In the genomic region with DNA sequence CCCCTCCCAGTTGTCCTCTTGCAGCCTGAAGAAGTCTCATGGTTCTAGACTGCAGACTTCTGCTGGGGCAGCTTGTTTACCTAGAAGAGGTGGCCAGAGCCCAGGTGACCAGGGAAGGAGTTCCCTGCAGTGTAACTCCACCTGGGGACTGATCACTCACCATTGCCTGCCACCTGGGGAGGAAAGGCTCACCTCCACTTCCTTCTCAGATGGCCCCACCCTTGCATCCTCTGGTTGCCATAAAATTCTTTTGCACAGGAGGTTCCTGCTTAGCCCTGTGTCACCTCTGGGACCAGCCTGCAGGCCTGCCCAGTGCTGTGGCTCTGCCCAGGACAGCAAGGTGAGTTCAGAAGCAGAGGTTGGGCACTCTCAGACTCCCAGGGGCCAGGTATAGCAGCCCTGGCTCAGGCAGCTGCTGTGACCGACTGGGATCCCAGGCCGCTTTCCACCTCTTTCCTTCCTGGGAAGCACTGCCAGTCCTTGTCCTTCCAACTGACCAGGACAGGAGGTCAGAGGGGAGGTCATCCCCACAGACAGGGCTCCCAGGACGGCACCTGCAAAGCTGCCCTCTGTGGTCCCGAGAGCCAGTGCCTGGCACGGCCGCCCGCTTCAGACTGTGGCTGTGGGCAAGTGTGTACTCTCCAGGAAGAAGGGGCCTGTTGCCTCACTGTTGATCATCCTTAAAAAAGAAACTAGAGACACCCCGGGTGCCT, we compare ENCODE assay signal across 21 cellular contexts.
A peak's percentile ranks its signal among the peaks of the same experiment; 100 is the strongest.
DNase-seq lines count a peak whose midpoint lies in the region; ATAC-seq, FAIRE-seq and TF ChIP-seq lines count a peak whose summit lies in the region.
"Had no signal": no experiment of that assay in that cellular context is flagged by ENCODE, and none has a peak within 500 bp of the region (broad histone marks: within the 10 kb centered on the region; RNA-seq: fewer than 3 reads in every experiment).

No MANE protein-coding gene starts in this region.

- intact Hi-C loops in activated CD4-positive, alpha-beta T cell treated with anti-CD3 and anti-CD28 coated beads for 36 hours (cut with DNase I, micrococcal nuclease): no loop called here

- H3K4me1 Mint-ChIP-seq in activated CD4-positive, alpha-beta T cell treated with anti-CD3 and anti-CD28 coated beads for 36 hours: no peaks in the 10 kb centered on the region
- H3K4me1 Mint-ChIP-seq: B cell had no signal

- H3K4me3 Mint-ChIP-seq in activated CD4-positive, alpha-beta T cell treated with anti-CD3 and anti-CD28 coated beads for 36 hours: no peak overlapping the region
- H3K4me3 Mint-ChIP-seq: B cell; CD4-positive, alpha-beta T cell had no signal

- no peak overlapping the region for H3K4me3 ChIP-seq in Peyer's patch
- no peak overlapping the region for H3K4me3 ChIP-seq in small intestine (ENCODE audit: low read depth in 1 of 2, low read length in 2 of 2)
- H3K4me3 ChIP-seq: MG63 had no signal

- H3K36me3 Mint-ChIP-seq in activated CD4-positive, alpha-beta T cell treated with anti-CD3 and anti-CD28 coated beads for 36 hours (ENCODE audit: low read depth): no peaks in the 10 kb centered on the region

- 86 to 88% (median 88%) methylated on average over 8 of the region's 8 CpGs for WGBS in small intestine, 3 donors

- TF ChIP-seq POLR2A in Peyer's patch (IDR thresholded peaks at IDR 0.05): no peak

- TF ChIP-seq CTCF in Peyer's patch (IDR thresholded peaks at IDR 0.05): no peak

- H3K27me3 ChIP-seq in Peyer's patch (no peaks in the 10 kb centered on the region), small intestine (ENCODE audit: control insufficient read depth in 2 of 2, insufficient read depth in 2 of 2, low read length in 2 of 2) (no peaks in the 10 kb centered on the region)
- H3K27me3 ChIP-seq: MG63 had no signal

- CTCF ChIA-PET in activated CD4-positive, alpha-beta T cell treated with anti-CD3 and anti-CD28 coated beads for 36 hours (lab: Charles Lee): no interaction called here

- DNase-seq in AG20443 (ENCODE audit: low spot score) (peak; percentile 5), Peyer's patch (peak in 2 of 3 donors; percentile 26 to 34), islet precursor cell (peak; percentile 34), small intestine (peak; percentile 8), T1000 (lab: John Stamatoyannopoulos, UW) (no peak), anterior cingulate cortex (lab: John Stamatoyannopoulos, UW) (no peak)
- DNase-seq in activated CD4-positive, alpha-beta T cell treated with anti-CD3 and anti-CD28 coated beads, Interleukin-2, amount 50 U/mL, for 1 hour: no peak
- DNase-seq in activated CD4-positive, alpha-beta T cell treated with anti-CD3 and anti-CD28 coated beads for 36 hours: no peak
- DNase-seq: Calu3, GF-D8, MG63, NCI-H1092 treated with DMSO at 0.1 percent for 48 hours, NCI-H1694, NCI-H2107, NCI-H226, NCI-H526, RPMI8226 had no signal

- POLR2A ChIA-PET in activated CD4-positive, alpha-beta T cell treated with anti-CD3 and anti-CD28 coated beads for 36 hours (lab: Charles Lee): no interaction called here

- ATAC-seq in activated CD4-positive, alpha-beta T cell treated with anti-CD3 and anti-CD28 coated beads for 36 hours: no peak
- ATAC-seq: HepG2 had no signal

- H3K36me3 ChIP-seq in Peyer's patch: no peaks in the 10 kb centered on the region
- no peaks in the 10 kb centered on the region for H3K36me3 ChIP-seq in small intestine (ENCODE audit: control insufficient read depth in 2 of 2, insufficient read depth in 2 of 2, low read length in 2 of 2)
- H3K36me3 ChIP-seq: MG63 had no signal

- FAIRE-seq in small intestine (lab: Jason Lieb, UNC): no peak
- FAIRE-seq: HepG2 had no signal

- H3K9me3 ChIP-seq in Peyer's patch (peaks cover 0 to 22% (median 0%) of the 10 kb centered on the region in 4 donors), small intestine (ENCODE audit: control insufficient read depth, low read depth) (no peaks in the 10 kb centered on the region)
- H3K9me3 ChIP-seq: MG63 had no signal

- H3K27me3 Mint-ChIP-seq in activated CD4-positive, alpha-beta T cell treated with anti-CD3 and anti-CD28 coated beads for 36 hours: peaks cover 4% of the 10 kb centered on the region

- no peak overlapping the region for H3K27ac Mint-ChIP-seq in activated CD4-positive, alpha-beta T cell treated with anti-CD3 and anti-CD28 coated beads for 36 hours
- H3K27ac Mint-ChIP-seq: B cell; CD4-positive, alpha-beta T cell had no signal

- H3K4me1 ChIP-seq in Peyer's patch: no peaks in the 10 kb centered on the region
- H3K4me1 ChIP-seq in small intestine (ENCODE audit: control insufficient read depth in 2 of 2, insufficient read depth in 1 of 2, low read depth in 1 of 2, low read length in 1 of 2): no peaks in the 10 kb centered on the region

- no peak overlapping the region for H3K27ac ChIP-seq in Peyer's patch
- H3K27ac ChIP-seq in small intestine (ENCODE audit: low read depth in 1 of 2, low read length in 1 of 2): no peak overlapping the region
- H3K27ac ChIP-seq: KMS-11 had no signal

- peaks cover 13% of the 10 kb centered on the region for H3K9me3 Mint-ChIP-seq in activated CD4-positive, alpha-beta T cell treated with anti-CD3 and anti-CD28 coated beads for 36 hours (ENCODE audit: low read depth)

Comparison
In these comparisons a context has a peak if more than half of its experiments do, and no peak if none do; other contexts are left out.
1. DNase-seq: peak in AG20443 (single experiment), Peyer's patch (2 of 3), islet precursor cell (single experiment) and small intestine (single experiment); none in T1000 (single experiment), activated CD4-positive, alpha-beta T cell treated with anti-CD3 and anti-CD28 coated beads, Interleukin-2, amount 50 U/mL, for 1 hour (single experiment), anterior cingulate cortex (0 of 58) and activated CD4-positive, alpha-beta T cell treated with anti-CD3 and anti-CD28 coated beads for 36 hours (single experiment).